ENCODE assay signal across 11 cellular contexts in the genomic region with DNA sequence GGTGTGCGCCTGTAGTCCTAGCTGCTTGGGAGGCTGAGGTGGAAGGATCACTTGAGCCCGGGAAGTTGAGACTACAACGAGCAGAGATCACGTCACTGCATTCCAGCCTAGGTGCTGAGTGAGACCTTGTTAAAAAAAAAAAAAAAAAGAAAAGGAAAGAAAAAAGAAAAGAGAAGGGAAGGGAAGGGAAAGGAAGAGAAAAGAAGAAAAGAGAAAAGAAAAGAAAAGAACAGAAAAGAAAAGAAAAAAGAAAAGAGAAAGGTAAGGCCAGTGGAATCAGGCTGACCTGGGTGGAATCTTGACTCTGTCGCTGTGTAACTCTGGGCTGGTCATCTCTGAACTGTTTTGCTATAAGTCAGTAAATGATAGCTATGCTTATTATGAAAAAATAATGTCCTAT.
"Had no signal": no experiment of that assay in that cellular context is flagged by ENCODE, and none has a peak within 500 bp of the region (broad histone marks: within the 10 kb centered on the region; RNA-seq: fewer than 3 reads in every experiment).

No MANE protein-coding gene starts in this region.

- H2AFZ ChIP-seq: GM23248 had no signal

- H3K4me3 Mint-ChIP-seq: GM23338, H9, HFFc6 had no signal

- FAIRE-seq: H1, H54 had no signal

- H3K27ac ChIP-seq: GM23248 had no signal

- H3K4me2 ChIP-seq: GM23338 had no signal

- H3K9me3 ChIP-seq: HAP-1 had no signal

- H3K36me3 ChIP-seq: HAP-1 had no signal

- H3K9ac ChIP-seq: GM23248 had no signal

- H3K27ac Mint-ChIP-seq: GM23338, H9, HFFc6 had no signal

- ATAC-seq: GM23338, HCT116 had no signal

- H3K4me1 ChIP-seq: HAP-1 had no signal

- H3K9me3 Mint-ChIP-seq: GM23338, H9, HFFc6 had no signal

- H3K4me1 Mint-ChIP-seq: GM23338 had no signal

- H3K4me3 ChIP-seq: GM23248, GM23338, HAP-1 had no signal

- DNase-seq: GM23248, GOT3, H7, H9, HCEC 1CT, HFFc6 had no signal
